ENCODE assay signal across 13 cellular contexts in the genomic region with DNA sequence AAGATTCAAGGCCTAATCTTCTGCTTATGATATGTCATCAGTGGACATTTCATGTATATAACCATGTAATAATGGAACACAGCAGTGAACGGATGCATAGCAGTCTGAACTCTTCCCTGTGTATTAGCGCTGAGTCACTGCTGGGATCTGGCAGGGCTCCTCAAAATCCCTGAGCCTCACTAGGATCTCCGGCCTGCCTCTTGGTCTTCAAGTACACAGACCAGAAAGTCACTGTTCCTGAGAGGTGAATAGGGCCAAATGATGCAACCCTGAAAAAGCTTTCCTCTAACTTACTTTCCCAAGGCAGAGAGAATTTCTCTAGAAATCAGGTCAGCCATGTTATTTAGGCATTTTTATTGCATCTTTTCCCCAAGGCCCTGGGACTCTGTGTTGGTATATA. TPM values are rescaled to one million over a fixed set of nuclear protein-coding genes. Genes with fewer than 3 reads are reported as not detected.
DNase-seq lines count a peak whose midpoint lies in the region; FAIRE-seq and TF ChIP-seq lines count a peak whose summit lies in the region.
"Had no signal": no experiment of that assay in that cellular context is flagged by ENCODE, and none has a peak within 500 bp of the region (broad histone marks: within the 10 kb centered on the region; RNA-seq: fewer than 3 reads in every experiment).

No MANE protein-coding gene starts in this region.

- H3K36me3 ChIP-seq in PC-9 (ENCODE audit: low read depth) (no peaks in the 10 kb centered on the region), small intestine (ENCODE audit: control insufficient read depth in 2 of 2, insufficient read depth in 2 of 2, low read length in 2 of 2) (no peaks in the 10 kb centered on the region)

- peak overlapping the region; percentile 33; the same call in 1 of the 2 replicates for H3K4me2 ChIP-seq in PC-9

- H3K27ac ChIP-seq in PC-9 = peak overlapping the region; percentile 75
- H3K27ac ChIP-seq in small intestine (ENCODE audit: low read depth in 1 of 2, low read length in 1 of 2) = no peak overlapping the region

- peak overlapping the region; percentile 72; the same call in 1 of the 2 replicates for H2AFZ ChIP-seq in PC-9

- no peaks in the 10 kb centered on the region for H4K20me1 ChIP-seq in PC-9 (ENCODE audit: insufficient read depth)

- BruUV-seq in PC-9 (replicated peaks; lab: Mats Ljungman, UMichigan) = no TSS peak

- POLR2A ChIA-PET in PC-9 (lab: Charles Lee; ENCODE audit: unreplicated experiment) = no interaction called here

- CTCF ChIA-PET in PC-9 (lab: Charles Lee) = no interaction called here

- FAIRE-seq in small intestine (lab: Jason Lieb, UNC) = no peak

- no peaks in the 10 kb centered on the region for H3F3A ChIP-seq in PC-9 (ENCODE audit: insufficient read depth, low read depth)

- H3K9me2 ChIP-seq in PC-9 (ENCODE audit: insufficient read depth) = peaks cover 3% of the 10 kb centered on the region; the same call in 1 of the 2 replicates

- intact Hi-C loops in PC-9 (cut with micrococcal nuclease; ENCODE audit: unreplicated experiment) = no loop called here

- H3K4me1 ChIP-seq in PC-9 (replicated peaks; ENCODE audit: insufficient read depth) = peaks cover 13% of the 10 kb centered on the region
- H3K4me1 ChIP-seq in small intestine (ENCODE audit: control insufficient read depth in 2 of 2, insufficient read depth in 1 of 2, low read depth in 1 of 2, low read length in 1 of 2) = no peaks in the 10 kb centered on the region

- H3K27me3 ChIP-seq in PC-9 (ENCODE audit: insufficient read depth, low read depth) = no peaks in the 10 kb centered on the region
- no peaks in the 10 kb centered on the region for H3K27me3 ChIP-seq in small intestine (ENCODE audit: control insufficient read depth in 2 of 2, insufficient read depth in 2 of 2, low read length in 2 of 2)

- H3K4me3 ChIP-seq in PC-9 = no peak overlapping the region
- no peak overlapping the region for H3K4me3 ChIP-seq in skeletal muscle cell (ENCODE audit: low read depth, low read length)
- H3K4me3 ChIP-seq in small intestine (ENCODE audit: low read depth in 1 of 2, low read length in 2 of 2) = no peak overlapping the region

- H3K9me3 ChIP-seq in PC-9 (ENCODE audit: insufficient read depth, low read depth) (no peaks in the 10 kb centered on the region), small intestine (ENCODE audit: control insufficient read depth, low read depth) (no peaks in the 10 kb centered on the region)

- WGBS in small intestine, 3 donors = 71 to 80% (median 77%) methylated on average over 3 of the region's 3 CpGs

- no peaks in the 10 kb centered on the region for H3K79me2 ChIP-seq in PC-9 (ENCODE audit: low read depth)

- peak; percentile 75 for DNase-seq in EH (ENCODE audit: low read depth)
- peak; percentile 24 to 45 for DNase-seq in PC-9
- peak; percentile 87 for DNase-seq in fibroblast of the conjunctiva (ENCODE audit: low read depth)
- DNase-seq in skeletal muscle cell (ENCODE audit: low read depth) = peak; percentile 90
- no peak for DNase-seq in hepatic stellate cell (ENCODE audit: low spot score)
- no peak for DNase-seq in NCI-H2227 (lab: John Stamatoyannopoulos, UW; ENCODE audit: unreplicated experiment)
- no peak for DNase-seq in small intestine
- no peak for DNase-seq in activated effector memory CD4-positive, alpha-beta T cell treated with Interleukin-2 at 50 U/mL for 16 hours
- DNase-seq: activated CD8-positive, alpha-beta memory T cell treated with anti-CD3 and anti-CD28 coated beads, Interleukin-2, amount 10 ng/mL, durations not matched to agents 7 days and 5 days; amygdala had no signal

- TF ChIP-seq CTCF in PC-9 (conservative IDR thresholded peaks at IDR 0.05) = no peak

RNA-seq across cellular contexts. Expression of a gene that starts 35.0 kb away (rescaled TPM):
- 0.37 TPM in 1 of 2 replicates, not detected in the other for total RNA-seq in PC-9 (2021)
- 1 to 10 TPM; 1.1 to 9.2 (median 5.6) TPM for polyA plus RNA-seq in small intestine
- total RNA-seq: lung microvascular endothelial cell, pulmonary artery endothelial cell had no signal

RNA-seq across cellular contexts. Expression of a gene that starts 45.7 kb away (rescaled TPM):
- total RNA-seq in PC-9 (2021) = 3.0 and 3.9 TPM in 2 replicates
- polyA plus RNA-seq in small intestine = 1 to 10 TPM; 3.4 to 6.5 (median 6.2) TPM
- total RNA-seq: activated CD8-positive, alpha-beta memory T cell treated with anti-CD3 and anti-CD28 coated beads, Interleukin-2, amount 10 ng/mL, durations not matched to agents 7 days and 5 days; lung microvascular endothelial cell; pulmonary artery endothelial cell; T-helper 2 cell treated with Interferon-gamma antibody and Interleukin-4, amounts not matched to agents 100 ng/mL and 5 ng/mL, for 36 hours had no signal

Comparison
In these comparisons a context has a peak if more than half of its experiments do, and no peak if none do; other contexts are left out.
1. DNase-seq: peak in EH (single experiment), PC-9 (2 of 2), fibroblast of the conjunctiva (single experiment) and skeletal muscle cell (single experiment); none in hepatic stellate cell (single experiment), NCI-H2227 (single experiment), small intestine (single experiment) and activated effector memory CD4-positive, alpha-beta T cell treated with Interleukin-2 at 50 U/mL for 16 hours (single experiment).